1 cellular context compared by ENCODE assay signal in genomic region chr10:119598397-119598796, GRCh38.
TF ChIP-seq lines count a peak whose summit lies in the region.

No MANE protein-coding gene starts in this region.

TF ChIP-seq in SK-N-SH, 30 proteins besides CTCF, POLR2A, EP300 and RAD21:
- TF ChIP-seq, protein P1, sequence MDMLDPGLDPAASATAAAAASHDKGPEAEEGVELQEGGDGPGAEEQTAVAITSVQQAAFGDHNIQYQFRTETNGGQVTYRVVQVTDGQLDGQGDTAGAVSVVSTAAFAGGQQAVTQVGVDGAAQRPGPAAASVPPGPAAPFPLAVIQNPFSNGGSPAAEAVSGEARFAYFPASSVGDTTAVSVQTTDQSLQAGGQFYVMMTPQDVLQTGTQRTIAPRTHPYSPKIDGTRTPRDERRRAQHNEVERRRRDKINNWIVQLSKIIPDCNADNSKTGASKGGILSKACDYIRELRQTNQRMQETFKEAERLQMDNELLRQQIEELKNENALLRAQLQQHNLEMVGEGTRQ (IDR thresholded peaks at IDR 0.05; ENCODE audit: borderline replicate concordance, low read depth, low read length), result no peak
- TF ChIP-seq CHD2 (IDR thresholded peaks at IDR 0.05; ENCODE audit: low read length, partially characterized antibody) (no peak), TAF1 (IDR thresholded peaks at IDR 0.05; ENCODE audit: borderline replicate concordance, low read depth, low read length) (no peak), MXI1 (IDR thresholded peaks at IDR 0.05; ENCODE audit: low read depth, low read length) (no peak), RXRA (IDR thresholded peaks at IDR 0.05; ENCODE audit: borderline replicate concordance, low read depth) (no peak), ELF1 (IDR thresholded peaks at IDR 0.05) (no peak), POLR2AphosphoS5 (IDR thresholded peaks at IDR 0.05; ENCODE audit: low read depth, low read length) (no peak), RCOR1 (IDR thresholded peaks at IDR 0.05; ENCODE audit: low read length) (no peak), TEAD4 (IDR thresholded peaks at IDR 0.05; ENCODE audit: borderline replicate concordance, insufficient read depth) (no peak), YY1 (IDR thresholded peaks at IDR 0.05; ENCODE audit: low read depth) (no peak), GABPA (IDR thresholded peaks at IDR 0.05; ENCODE audit: low read depth) (no peak), GATA2 (CRISPR knock-in tag; IDR thresholded peaks at IDR 0.05) (no peak), EZH2phosphoT487 (IDR thresholded peaks at IDR 0.05; ENCODE audit: borderline replicate concordance, low read depth) (no peak), NFIC (IDR thresholded peaks at IDR 0.05; ENCODE audit: borderline replicate concordance) (no peak), RFX5 (IDR thresholded peaks at IDR 0.05; ENCODE audit: low read length) (no peak), FOSL2 (IDR thresholded peaks at IDR 0.05; ENCODE audit: borderline replicate concordance, low read depth) (no peak)
- TF ChIP-seq, protein P2, sequence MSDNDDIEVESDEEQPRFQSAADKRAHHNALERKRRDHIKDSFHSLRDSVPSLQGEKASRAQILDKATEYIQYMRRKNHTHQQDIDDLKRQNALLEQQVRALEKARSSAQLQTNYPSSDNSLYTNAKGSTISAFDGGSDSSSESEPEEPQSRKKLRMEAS (IDR thresholded peaks at IDR 0.05; ENCODE audit: low read depth), result no peak
- TF ChIP-seq, protein P3, sequence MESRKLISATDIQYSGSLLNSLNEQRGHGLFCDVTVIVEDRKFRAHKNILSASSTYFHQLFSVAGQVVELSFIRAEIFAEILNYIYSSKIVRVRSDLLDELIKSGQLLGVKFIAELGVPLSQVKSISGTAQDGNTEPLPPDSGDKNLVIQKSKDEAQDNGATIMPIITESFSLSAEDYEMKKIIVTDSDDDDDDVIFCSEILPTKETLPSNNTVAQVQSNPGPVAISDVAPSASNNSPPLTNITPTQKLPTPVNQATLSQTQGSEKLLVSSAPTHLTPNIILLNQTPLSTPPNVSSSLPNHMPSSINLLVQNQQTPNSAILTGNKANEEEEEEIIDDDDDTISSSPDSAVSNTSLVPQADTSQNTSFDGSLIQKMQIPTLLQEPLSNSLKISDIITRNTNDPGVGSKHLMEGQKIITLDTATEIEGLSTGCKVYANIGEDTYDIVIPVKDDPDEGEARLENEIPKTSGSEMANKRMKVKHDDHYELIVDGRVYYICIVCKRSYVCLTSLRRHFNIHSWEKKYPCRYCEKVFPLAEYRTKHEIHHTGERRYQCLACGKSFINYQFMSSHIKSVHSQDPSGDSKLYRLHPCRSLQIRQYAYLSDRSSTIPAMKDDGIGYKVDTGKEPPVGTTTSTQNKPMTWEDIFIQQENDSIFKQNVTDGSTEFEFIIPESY (IDR thresholded peaks at IDR 0.05; ENCODE audit: borderline replicate concordance, low read depth), result no peak
- TF ChIP-seq, protein P4, sequence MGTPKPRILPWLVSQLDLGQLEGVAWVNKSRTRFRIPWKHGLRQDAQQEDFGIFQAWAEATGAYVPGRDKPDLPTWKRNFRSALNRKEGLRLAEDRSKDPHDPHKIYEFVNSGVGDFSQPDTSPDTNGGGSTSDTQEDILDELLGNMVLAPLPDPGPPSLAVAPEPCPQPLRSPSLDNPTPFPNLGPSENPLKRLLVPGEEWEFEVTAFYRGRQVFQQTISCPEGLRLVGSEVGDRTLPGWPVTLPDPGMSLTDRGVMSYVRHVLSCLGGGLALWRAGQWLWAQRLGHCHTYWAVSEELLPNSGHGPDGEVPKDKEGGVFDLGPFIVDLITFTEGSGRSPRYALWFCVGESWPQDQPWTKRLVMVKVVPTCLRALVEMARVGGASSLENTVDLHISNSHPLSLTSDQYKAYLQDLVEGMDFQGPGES (IDR thresholded peaks at IDR 0.05; ENCODE audit: low read depth, low read length), result no peak
